ENCODE assay signal across 10 cellular contexts in genomic region chr1:94235189-94236020, GRCh38. TPM values are rescaled to one million over a fixed set of nuclear protein-coding genes. Genes with fewer than 3 reads are reported as not detected.
DNase-seq lines count a peak whose midpoint lies in the region; ATAC-seq and TF ChIP-seq lines count a peak whose summit lies in the region.
"Had no signal": no experiment of that assay in that cellular context is flagged by ENCODE, and none has a peak within 500 bp of the region (broad histone marks: within the 10 kb centered on the region; RNA-seq: fewer than 3 reads in every experiment).

No MANE protein-coding gene starts in this region.

- H3K4me1 ChIP-seq in left lung (peaks cover 0 to 24% of the 10 kb centered on the region in 2 donors), spleen (peaks cover 3 to 45% (median 30%) of the 10 kb centered on the region in 6 donors)

- peak overlapping the region; percentile 80 for H3K4me3 ChIP-seq in HFF-Myc (replicated peaks; ENCODE audit: low read depth, low read length)
- H3K4me3 ChIP-seq in left lung, result peak overlapping the region; percentile 75 to 81
- H3K4me3 ChIP-seq in spleen, result peak overlapping the region; percentile 30 to 78 (median 64)

- ATAC-seq in left lung (no peak), HG03565 (IDR thresholded peaks at IDR 0.05; ENCODE audit: unreplicated experiment) (no peak), HG02852 (IDR thresholded peaks at IDR 0.05; ENCODE audit: unreplicated experiment) (no peak)

- no peaks in the 10 kb centered on the region for H3K36me3 ChIP-seq in left lung
- H3K36me3 ChIP-seq in spleen, result no peaks in the 10 kb centered on the region

- TF ChIP-seq POLR2A in spleen (IDR thresholded peaks at IDR 0.05), result no peak

- TF ChIP-seq CTCF in HFF-Myc (IDR thresholded peaks at IDR 0.05; ENCODE audit: low read depth, low read length, missing control alignments), result no peak
- TF ChIP-seq CTCF in left lung (IDR thresholded peaks at IDR 0.05), result no peak
- TF ChIP-seq CTCF in spleen (IDR thresholded peaks at IDR 0.05 in 8 of 11, conservative IDR thresholded peaks at IDR 0.05 in 3 of 11), result no peak

- 20 to 27% (median 25%) methylated on average over 9 of the region's 9 CpGs for WGBS in spleen, 5 donors

- no peak for DNase-seq in HFF-Myc (ENCODE audit: extremely low read depth, low read depth)
- peak; percentile 28 for DNase-seq in astrocyte of the hippocampus (ENCODE audit: low read depth, low spot score)
- no peak for DNase-seq in left lung
- DNase-seq in spleen, result no peak
- DNase-seq in hypothalamus (lab: John Stamatoyannopoulos, UW), result no peak
- DNase-seq in midbrain (lab: John Stamatoyannopoulos, UW), result no peak
- DNase-seq: KG1, OCI-M1 had no signal

- H3K27ac ChIP-seq in left lung (peak overlapping the region; percentile 89 to 93), spleen (peak overlapping the region; percentile 44 to 97 (median 90))

- H3K9me3 ChIP-seq in left lung (no peaks in the 10 kb centered on the region), spleen (no peaks in the 10 kb centered on the region)

- intact Hi-C loops in left lung (cut with DNase I), result loop anchor here in 1 of 2 donors (5.0 to 10.0 kb wide), 2 partner anchors 92 to 171 kb away; no protein-coding TSS in a partner anchor
- intact Hi-C loops in spleen (cut with DNase I; ENCODE audit: low total_unique reads), result no loop called here

- H3K27me3 ChIP-seq in left lung (peaks cover 0 to 84% of the 10 kb centered on the region in 2 donors), spleen (replicated peaks in 1 of 7) (peaks cover 0 to 87% (median 22%) of the 10 kb centered on the region in 7 donors)

RNA-seq across cellular contexts. Expression of gene ARHGAP29, which starts 2.0 kb away (rescaled TPM):
- 10 to 100 TPM; 42.3 to 55.2 TPM for total RNA-seq in left lung
- 100 to 1,000 TPM in 2 of 7 donors, 10 to 100 TPM in 5; 42.8 to 124 (median 90.9) TPM for total RNA-seq in spleen
- polyA plus RNA-seq in spleen, result 10 to 100 TPM in 2 of 3 donors, 1 to 10 TPM in 1; 7.3 to 21.2 (median 13.0) TPM
